ENCODE assay signal across 8 cellular contexts in genomic region chr15:52256366-52256765, GRCh38. TPM values are rescaled to one million over a fixed set of nuclear protein-coding genes. Genes with fewer than 3 reads are reported as not detected.
DNase-seq lines count a peak whose midpoint lies in the region; ATAC-seq and TF ChIP-seq lines count a peak whose summit lies in the region.

No MANE protein-coding gene starts in this region.

- H3K9me3 ChIP-seq in SJSA1 (replicated peaks), result no peaks in the 10 kb centered on the region
- no peaks in the 10 kb centered on the region for H3K9me3 ChIP-seq in ovary
- H3K9me3 ChIP-seq in tibial artery, result no peaks in the 10 kb centered on the region

- intact Hi-C loops in ovary (cut with DNase I), result loop anchor here (2.0 to 5.0 kb wide), 3 partner anchors 476 to 481 kb away; no protein-coding TSS in a partner anchor
- intact Hi-C loops in tibial artery (cut with DNase I; ENCODE audit: low total_unique reads), result loop anchor here (2.0 kb wide), 1 partner anchor 478 kb away; no protein-coding TSS in a partner anchor

- H3K27ac ChIP-seq in SJSA1 (no peak overlapping the region), foreskin keratinocyte (no peak overlapping the region), ovary (no peak overlapping the region), tibial artery (no peak overlapping the region)

- H3K27me3 ChIP-seq in SJSA1 (replicated peaks) (no peaks in the 10 kb centered on the region), foreskin keratinocyte (no peaks in the 10 kb centered on the region), ovary (no peaks in the 10 kb centered on the region), tibial artery (no peaks in the 10 kb centered on the region)

- TF ChIP-seq EP300 in ovary (IDR thresholded peaks at IDR 0.05), result no peak

- ATAC-seq in foreskin keratinocyte, result no peak

- no peaks in the 10 kb centered on the region for H3K36me3 ChIP-seq in SJSA1
- H3K36me3 ChIP-seq in ovary, result no peaks in the 10 kb centered on the region
- H3K36me3 ChIP-seq in tibial artery, result no peaks in the 10 kb centered on the region

- TF ChIP-seq CTCF in GM10266 (IDR thresholded peaks at IDR 0.05; ENCODE audit: control insufficient read depth, insufficient read depth, low read depth, missing control alignments) (peak; percentile 72), foreskin keratinocyte (conservative IDR thresholded peaks at IDR 0.05) (peak; percentile 81), ovary (IDR thresholded peaks at IDR 0.05) (peak in 2 of 3 donors; percentile 37 to 59), tibial artery (IDR thresholded peaks at IDR 0.05) (peak; percentile 75 to 82)

- no peak overlapping the region; the same call in 1 of the 2 replicates for H3K4me3 ChIP-seq in Jurkat, Clone E6-1 (ENCODE audit: low read length)
- H3K4me3 ChIP-seq in SJSA1 (no peak overlapping the region), ovary (no peak overlapping the region), tibial artery (no peak overlapping the region)

- WGBS in ovary, 3 donors, result 2 to 4% (median 2%) methylated on average over 10 of the region's 10 CpGs

- DNase-seq in GM10266 (ENCODE audit: extremely low spot score) (peak; percentile 64), SJSA1 (ENCODE audit: low read depth in 1 of 2, low spot score in 2 of 2) (peak; percentile 65 to 80), foreskin keratinocyte (peak; percentile 34 to 55), ovary (peak; percentile 53 to 76 (median 63)), tibial artery (peak; percentile 74 to 79), NCI-H1048 (lab: John Stamatoyannopoulos, UW) (no peak)
- peak; percentile 76 for DNase-seq in Jurkat, Clone E6-1 (ENCODE audit: low read depth, low spot score)
- peak; percentile 70 for DNase-seq in activated gamma-delta T cell treated with anti-CD3 and anti-CD28 coated beads, Interleukin-2, amount 50 U/mL, for 16 hours (ENCODE audit: low read depth)

- H3K4me1 ChIP-seq in SJSA1 (replicated peaks) (peaks cover 48% of the 10 kb centered on the region), foreskin keratinocyte (peaks cover 28% of the 10 kb centered on the region), ovary (ENCODE audit: insufficient read depth) (no peaks in the 10 kb centered on the region), tibial artery (peaks cover 0 to 14% (median 3%) of the 10 kb centered on the region in 4 donors)

- TF ChIP-seq POLR2A in ovary (IDR thresholded peaks at IDR 0.05), result no peak

RNA-seq across cellular contexts. Expression of gene MYO5C, which starts 39.2 kb away (rescaled TPM):
- 0.84 TPM for polyA plus RNA-seq in Jurkat, Clone E6-1 (2012; ENCODE audit: insufficient read depth, insufficient read length)
- 0.16 and 0.47 TPM in 2 replicates for total RNA-seq in SJSA1 (2014; rRNA removed; shearing (Covaris generic))
- total RNA-seq in foreskin keratinocyte, result 0.28 and 0.37 TPM in 2 replicates
- polyA plus RNA-seq in foreskin keratinocyte, result 0.08 and 0.28 TPM in 2 replicates
- 10 to 100 TPM in 4 of 7 donors, 1 to 10 TPM in 3; 1.1 to 23.6 (median 10.8) TPM for total RNA-seq in ovary
- polyA plus RNA-seq in ovary, result 1 to 10 TPM; 3.4 to 4.5 TPM
